Comparison of ENCODE assay signal across 20 cellular contexts in genomic region chr12:90510948-90511347, GRCh38.
DNase-seq lines count a peak whose midpoint lies in the region; ATAC-seq, FAIRE-seq and TF ChIP-seq lines count a peak whose summit lies in the region.
"Had no signal": no experiment of that assay in that cellular context is flagged by ENCODE, and none has a peak within 500 bp of the region (broad histone marks: within the 10 kb centered on the region; RNA-seq: fewer than 3 reads in every experiment).

No MANE protein-coding gene starts in this region.

- CTCF ChIA-PET in activated CD4-positive, alpha-beta T cell treated with anti-CD3 and anti-CD28 coated beads for 36 hours (lab: Charles Lee) = no interaction called here
- CTCF ChIA-PET in PC-3 (lab: Charles Lee) = no interaction called here

- H3K4me3 Mint-ChIP-seq in activated CD4-positive, alpha-beta T cell treated with anti-CD3 and anti-CD28 coated beads for 36 hours = no peak overlapping the region
- H3K4me3 Mint-ChIP-seq in T-helper 17 cell = no peak overlapping the region
- H3K4me3 Mint-ChIP-seq: activated CD4-positive, alpha-beta T cell treated with anti-CD3 and anti-CD28 coated beads, Interleukin-2, amount 10 ng/mL, durations not matched to agents 7 days and 5 days; activated T-cell treated with anti-CD3 and anti-CD28 coated beads, Interleukin-2, amount 50 U/mL, for 24 hours; CD4-positive, alpha-beta memory T cell had no signal

- H3K4me1 Mint-ChIP-seq in activated CD4-positive, alpha-beta T cell treated with anti-CD3 and anti-CD28 coated beads for 36 hours = peaks cover 15% of the 10 kb centered on the region
- H3K4me1 Mint-ChIP-seq in T-helper 17 cell = peaks cover 5% of the 10 kb centered on the region

- BruUV-seq in PC-3 (replicated peaks; lab: Mats Ljungman, UMichigan) = no TSS peak

- H3K79me2 ChIP-seq in PC-3 (ENCODE audit: low read length) = no peaks in the 10 kb centered on the region

- H3K9me3 Mint-ChIP-seq in activated CD4-positive, alpha-beta T cell treated with anti-CD3 and anti-CD28 coated beads for 36 hours (ENCODE audit: low read depth) = peaks cover 2% of the 10 kb centered on the region
- H3K9me3 Mint-ChIP-seq: activated CD4-positive, alpha-beta T cell treated with anti-CD3 and anti-CD28 coated beads, Interleukin-2, amount 10 ng/mL, durations not matched to agents 7 days and 5 days; activated T-cell treated with anti-CD3 and anti-CD28 coated beads, Interleukin-2, amount 50 U/mL, for 24 hours; CD4-positive, alpha-beta memory T cell had no signal

- no peaks in the 10 kb centered on the region for H3K36me3 Mint-ChIP-seq in activated CD4-positive, alpha-beta T cell treated with anti-CD3 and anti-CD28 coated beads for 36 hours (ENCODE audit: low read depth)
- no peaks in the 10 kb centered on the region for H3K36me3 Mint-ChIP-seq in T-helper 17 cell (ENCODE audit: low read depth)
- H3K36me3 Mint-ChIP-seq: CD4-positive, alpha-beta memory T cell had no signal

- POLR2A ChIA-PET in activated CD4-positive, alpha-beta T cell treated with anti-CD3 and anti-CD28 coated beads for 36 hours (lab: Charles Lee) = no interaction called here
- POLR2A ChIA-PET in PC-3 (lab: Charles Lee; ENCODE audit: unreplicated experiment) = no interaction called here

- no peak overlapping the region for H2AFZ ChIP-seq in PC-3 (ENCODE audit: low read length)

- DNase-seq in activated CD4-positive, alpha-beta T cell treated with anti-CD3 and anti-CD28 coated beads for 36 hours = no peak
- DNase-seq in activated CD4-positive, alpha-beta T cell treated with anti-CD3 and anti-CD28 coated beads for 4 hours = no peak
- DNase-seq in PC-3 (peak; percentile 2), epithelial cell of proximal tubule (ENCODE audit: low read depth) (peak; percentile 50), retinal pigment epithelial cell (ENCODE audit: low read depth) (peak; percentile 14), frontal cortex (ENCODE audit: low spot score in 2 of 2) (no peak), NCI-H524 (lab: John Stamatoyannopoulos, UW) (no peak), T-helper 17 cell (no peak)
- DNase-seq: activated CD4-positive, alpha-beta T cell treated with anti-CD3 and anti-CD28 coated beads, Interleukin-2, amount 10 ng/mL, durations not matched to agents 7 days and 5 days; activated T-cell treated with anti-CD3 and anti-CD28 coated beads, Interleukin-2, amount 50 U/mL, for 24 hours; CD4-positive, alpha-beta memory T cell; KBM-7; kidney glomerular epithelial cell; NCI-H1105 treated with DMSO at 0.1 percent for 48 hours; NCI-H2227 treated with DMSO at 0.1 percent for 48 hours; stimulated activated CD4-positive, alpha-beta T cell treated with anti-CD3 and anti-CD28 coated beads, Interleukin-4, amount 100 ng/mL, for 4 hours; T-helper 9 cell had no signal

- peaks cover 12% of the 10 kb centered on the region for H3K27me3 Mint-ChIP-seq in activated CD4-positive, alpha-beta T cell treated with anti-CD3 and anti-CD28 coated beads for 36 hours
- peaks cover 12% of the 10 kb centered on the region for H3K27me3 Mint-ChIP-seq in T-helper 17 cell
- H3K27me3 Mint-ChIP-seq: activated CD4-positive, alpha-beta T cell treated with anti-CD3 and anti-CD28 coated beads, Interleukin-2, amount 10 ng/mL, durations not matched to agents 7 days and 5 days; activated T-cell treated with anti-CD3 and anti-CD28 coated beads, Interleukin-2, amount 50 U/mL, for 24 hours; CD4-positive, alpha-beta memory T cell had no signal

- H3K4me3 ChIP-seq in PC-3 (ENCODE audit: low read length) = no peak overlapping the region
- H3K4me3 ChIP-seq in epithelial cell of proximal tubule (ENCODE audit: low read depth, low read length) = no peak overlapping the region
- H3K4me3 ChIP-seq in retinal pigment epithelial cell (ENCODE audit: low read length) = no peak overlapping the region
- H3K4me3 ChIP-seq: GM12878, SJSA1, tibial nerve had no signal

- H3K36me3 ChIP-seq in PC-3 (ENCODE audit: low read depth, low read length) = no peaks in the 10 kb centered on the region
- H3K36me3 ChIP-seq: SJSA1, tibial nerve had no signal

- H3K4me1 ChIP-seq in PC-3 (ENCODE audit: insufficient read depth, low read length) = peaks cover 10% of the 10 kb centered on the region
- H3K4me1 ChIP-seq: SJSA1 had no signal

- TF ChIP-seq CTCF in PC-3 (conservative IDR thresholded peaks at IDR 0.05; ENCODE audit: low read depth, low read length) (no peak), epithelial cell of proximal tubule (conservative IDR thresholded peaks at IDR 0.05; ENCODE audit: low read depth, low read length) (no peak), retinal pigment epithelial cell (conservative IDR thresholded peaks at IDR 0.05; ENCODE audit: low read depth, low read length) (no peak)

- no peaks in the 10 kb centered on the region for H3K27me3 ChIP-seq in PC-3 (ENCODE audit: low read length)
- H3K27me3 ChIP-seq: SJSA1, tibial nerve had no signal

- H4K20me1 ChIP-seq in PC-3 (ENCODE audit: low read length) = no peaks in the 10 kb centered on the region

- no peaks in the 10 kb centered on the region for H3F3A ChIP-seq in PC-3 (ENCODE audit: low read length, unreplicated experiment)

- no peak overlapping the region for H3K4me2 ChIP-seq in PC-3 (ENCODE audit: low read length)

- peak; percentile 63 for ATAC-seq in activated CD4-positive, alpha-beta T cell treated with anti-CD3 and anti-CD28 coated beads for 36 hours
- ATAC-seq in PC-3 = no peak
- ATAC-seq in T-helper 17 cell = no peak
- ATAC-seq: GM12878 had no signal

- H3K9ac ChIP-seq in PC-3 (ENCODE audit: low read length) = no peak overlapping the region

- no peaks in the 10 kb centered on the region for H3K9me3 ChIP-seq in PC-3 (ENCODE audit: low read length)
- no peaks in the 10 kb centered on the region for H3K9me3 ChIP-seq in T-helper 17 cell (ENCODE audit: control insufficient read depth, low read length, poor library complexity, severe bottlenecking)
- H3K9me3 ChIP-seq: SJSA1, tibial nerve had no signal

- H3K9me2 ChIP-seq in PC-3 (replicated peaks; ENCODE audit: low read length) = no peaks in the 10 kb centered on the region

- no peak overlapping the region for H3K27ac Mint-ChIP-seq in activated CD4-positive, alpha-beta T cell treated with anti-CD3 and anti-CD28 coated beads for 36 hours
- H3K27ac Mint-ChIP-seq in T-helper 17 cell = no peak overlapping the region
- H3K27ac Mint-ChIP-seq: activated CD4-positive, alpha-beta T cell treated with anti-CD3 and anti-CD28 coated beads, Interleukin-2, amount 10 ng/mL, durations not matched to agents 7 days and 5 days; activated T-cell treated with anti-CD3 and anti-CD28 coated beads, Interleukin-2, amount 50 U/mL, for 24 hours; CD4-positive, alpha-beta memory T cell had no signal

- H3K27ac ChIP-seq in PC-3 (ENCODE audit: low read length) = no peak overlapping the region
- H3K27ac ChIP-seq: SJSA1 had no signal

- intact Hi-C loops in activated CD4-positive, alpha-beta T cell treated with anti-CD3 and anti-CD28 coated beads for 36 hours (cut with DNase I, micrococcal nuclease) = no loop called here
- intact Hi-C loops in PC-3 (cut with micrococcal nuclease) = no loop called here

- FAIRE-seq in frontal cortex (lab: Jason Lieb, UNC) = no peak
- FAIRE-seq: GM12878 had no signal

Comparison
In these comparisons a context has a peak if more than half of its experiments do, and no peak if none do; other contexts are left out.
1. DNase-seq: peak in PC-3 (single experiment), epithelial cell of proximal tubule (single experiment) and retinal pigment epithelial cell (single experiment); none in activated CD4-positive, alpha-beta T cell treated with anti-CD3 and anti-CD28 coated beads for 36 hours (single experiment), activated CD4-positive, alpha-beta T cell treated with anti-CD3 and anti-CD28 coated beads for 4 hours (0 of 2), frontal cortex (0 of 2), NCI-H524 (0 of 2) and T-helper 17 cell (0 of 3).